In genomic region chr13:42984691-42985090, GRCh38 we compare ENCODE assay signal across 25 cellular contexts. TPM values are rescaled to one million over a fixed set of nuclear protein-coding genes. Genes with fewer than 3 reads are reported as not detected.
DNase-seq lines count a peak whose midpoint lies in the region; ATAC-seq and TF ChIP-seq lines count a peak whose summit lies in the region.
"Had no signal": no experiment of that assay in that cellular context is flagged by ENCODE, and none has a peak within 500 bp of the region (broad histone marks: within the 10 kb centered on the region; RNA-seq: fewer than 3 reads in every experiment).

No MANE protein-coding gene starts in this region.

- no peak for TF ChIP-seq POLR2A in transverse colon (IDR thresholded peaks at IDR 0.05)

- no peak for TF ChIP-seq EP300 in transverse colon (IDR thresholded peaks at IDR 0.05; ENCODE audit: low read depth)

- H3K9me3 Mint-ChIP-seq in activated CD4-positive, alpha-beta T cell treated with anti-CD3 and anti-CD28 coated beads, Interleukin-2, amount 10 ng/mL, durations not matched to agents 24 days and 14 days = no peaks in the 10 kb centered on the region

- no peak for DNase-seq in activated CD4-positive, alpha-beta T cell treated with anti-CD3 and anti-CD28 coated beads, Interleukin-2, amount 10 ng/mL, durations not matched to agents 24 days and 14 days
- DNase-seq in activated CD4-positive, alpha-beta T cell treated with anti-CD3 and anti-CD28 coated beads, Interleukin-2, amount 50 U/mL, for 48 hours = no peak
- DNase-seq in colonic mucosa (no peak), transverse colon (no peak), ascending aorta (ENCODE audit: low spot score in 2 of 2) (no peak), cerebellar nuclear complex (lab: John Stamatoyannopoulos, UW) (no peak), GM13977 (ENCODE audit: low spot score) (no peak)
- DNase-seq: activated CD4-positive, alpha-beta T cell treated with anti-CD3 and anti-CD28 coated beads, Interleukin-2, amount 10 ng/mL, durations not matched to agents 7 days and 5 days; activated naive CD8-positive, alpha-beta T cell treated with anti-CD3 and anti-CD28 coated beads for 36 hours; brain microvascular endothelial cell; Caco-2; islet precursor cell; NCI-H1105; NCI-H2107; NCI-H510A treated with DMSO at 0.1 percent for 48 hours; stimulated activated CD4-positive, alpha-beta T cell treated with anti-CD3 and anti-CD28 coated beads, Interleukin-1b, Interleukin-23, amount 100 ng/mL, for 48 hours; thyroid gland had no signal

- H3K27ac ChIP-seq in colonic mucosa (peak overlapping the region; percentile 76), transverse colon (peak overlapping the region; percentile 80 to 90 (median 84)), ascending aorta (no peak overlapping the region)
- H3K27ac ChIP-seq: 22Rv1, brain microvascular endothelial cell, coronary artery, gastroesophageal sphincter, RWPE1, SK-N-MC, thyroid gland had no signal

- H3K36me3 ChIP-seq in colonic mucosa (no peaks in the 10 kb centered on the region), transverse colon (no peaks in the 10 kb centered on the region), ascending aorta (no peaks in the 10 kb centered on the region)
- H3K36me3 ChIP-seq: brain microvascular endothelial cell, gastroesophageal sphincter, thyroid gland had no signal

- H3K4me3 Mint-ChIP-seq in activated CD4-positive, alpha-beta T cell treated with anti-CD3 and anti-CD28 coated beads, Interleukin-2, amount 10 ng/mL, durations not matched to agents 24 days and 14 days = no peak overlapping the region
- H3K4me3 Mint-ChIP-seq: activated CD4-positive, alpha-beta T cell treated with anti-CD3 and anti-CD28 coated beads, Interleukin-2, amount 10 ng/mL, durations not matched to agents 7 days and 5 days; activated naive CD8-positive, alpha-beta T cell treated with anti-CD3 and anti-CD28 coated beads for 36 hours; stimulated activated effector memory CD8-positive, alpha-beta T cell treated with anti-CD3 and anti-CD28 coated beads, Interleukin-12 subunit alpha, Interleukin-12 subunit beta, amount 100 ng/mL, for 72 hours had no signal

- 63 to 66% methylated on average over 1 of the region's 1 CpG for WGBS in transverse colon (ENCODE audit: low coverage in 1 of 2), 2 donors

- peaks cover 60% of the 10 kb centered on the region for H3K36me3 Mint-ChIP-seq in activated CD4-positive, alpha-beta T cell treated with anti-CD3 and anti-CD28 coated beads, Interleukin-2, amount 10 ng/mL, durations not matched to agents 24 days and 14 days (ENCODE audit: low read depth)

- no peak overlapping the region for H3K9ac ChIP-seq in colonic mucosa (ENCODE audit: low read depth in 2 of 2, low read length in 2 of 2)

- no peak for TF ChIP-seq CTCF in colonic mucosa (IDR thresholded peaks at IDR 0.05)
- no peak for TF ChIP-seq CTCF in transverse colon (IDR thresholded peaks at IDR 0.05)
- TF ChIP-seq CTCF in ascending aorta (IDR thresholded peaks at IDR 0.05) = no peak
- no peak for TF ChIP-seq CTCF in GM13977 (IDR thresholded peaks at IDR 0.05; ENCODE audit: extremely low read depth, insufficient read depth, missing control alignments)

- H3K9me3 ChIP-seq in colonic mucosa = no peaks in the 10 kb centered on the region
- H3K9me3 ChIP-seq in transverse colon = no peaks in the 10 kb centered on the region
- H3K9me3 ChIP-seq in ascending aorta = no peaks in the 10 kb centered on the region
- H3K9me3 ChIP-seq: Caco-2, gastroesophageal sphincter, thyroid gland had no signal

- no peaks in the 10 kb centered on the region for H3K27me3 Mint-ChIP-seq in activated CD4-positive, alpha-beta T cell treated with anti-CD3 and anti-CD28 coated beads, Interleukin-2, amount 10 ng/mL, durations not matched to agents 24 days and 14 days
- H3K27me3 Mint-ChIP-seq: activated CD4-positive, alpha-beta T cell treated with anti-CD3 and anti-CD28 coated beads, Interleukin-2, amount 10 ng/mL, durations not matched to agents 7 days and 5 days; activated naive CD8-positive, alpha-beta T cell treated with anti-CD3 and anti-CD28 coated beads for 36 hours; activated T-helper 17 cell treated with anti-CD3 and anti-CD28 coated beads, Interleukin-2, amount 50 U/mL, for 72 hours had no signal

- peak; percentile 55 for ATAC-seq in HG02870 (IDR thresholded peaks at IDR 0.05; ENCODE audit: unreplicated experiment)

- H3K4me3 ChIP-seq in colonic mucosa (no peak overlapping the region), transverse colon (no peak overlapping the region), ascending aorta (no peak overlapping the region)
- H3K4me3 ChIP-seq: coronary artery, gastroesophageal sphincter, SK-N-MC, thyroid gland had no signal

- H3K27ac Mint-ChIP-seq in activated CD4-positive, alpha-beta T cell treated with anti-CD3 and anti-CD28 coated beads, Interleukin-2, amount 10 ng/mL, durations not matched to agents 24 days and 14 days = peak overlapping the region; percentile 14
- H3K27ac Mint-ChIP-seq: activated CD4-positive, alpha-beta T cell treated with anti-CD3 and anti-CD28 coated beads, Interleukin-2, amount 10 ng/mL, durations not matched to agents 7 days and 5 days; activated naive CD8-positive, alpha-beta T cell treated with anti-CD3 and anti-CD28 coated beads for 36 hours; activated T-helper 17 cell treated with anti-CD3 and anti-CD28 coated beads, Interleukin-2, amount 50 U/mL, for 72 hours; stimulated activated effector memory CD8-positive, alpha-beta T cell treated with anti-CD3 and anti-CD28 coated beads, Interleukin-12 subunit alpha, Interleukin-12 subunit beta, amount 100 ng/mL, for 72 hours had no signal

- H3K4me1 ChIP-seq in colonic mucosa (no peaks in the 10 kb centered on the region), transverse colon (peaks cover 6 to 37% (median 22%) of the 10 kb centered on the region in 4 donors), ascending aorta (no peaks in the 10 kb centered on the region)

- intact Hi-C loops in activated CD4-positive, alpha-beta T cell treated with anti-CD3 and anti-CD28 coated beads, Interleukin-2, amount 10 ng/mL, durations not matched to agents 24 days and 14 days (cut with micrococcal nuclease) = loop anchor here (5.0 kb wide), 1 partner anchor 38 kb away; the partner anchor contains the start of gene DNAJC15
- intact Hi-C loops in colonic mucosa (cut with DNase I) (no loop called here), transverse colon (cut with DNase I; ENCODE audit: low total_unique reads) (no loop called here), ascending aorta (cut with DNase I) (no loop called here)

- peaks cover 53% of the 10 kb centered on the region for H3K4me1 Mint-ChIP-seq in activated CD4-positive, alpha-beta T cell treated with anti-CD3 and anti-CD28 coated beads, Interleukin-2, amount 10 ng/mL, durations not matched to agents 24 days and 14 days

- in situ Hi-C loops in transverse colon (cut with MboI; ENCODE audit: low pct_ligation_motif_present in 1 of 4, low pct_unique_long_range_greater_than_20kb in 1 of 4, low sequenced_read_pairs in 3 of 4) (no loop called here), GM13977 (cut with MboI; ENCODE audit: low pct_unique_long_range_greater_than_20kb, low sequenced_read_pairs, unreplicated experiment) (no loop called here)

- H3K27me3 ChIP-seq in colonic mucosa (no peaks in the 10 kb centered on the region), transverse colon (no peaks in the 10 kb centered on the region), ascending aorta (no peaks in the 10 kb centered on the region)
- H3K27me3 ChIP-seq: brain microvascular endothelial cell, gastroesophageal sphincter, thyroid gland had no signal

RNA-seq across cellular contexts. Expression of gene EPSTI1, which starts 7.3 kb away (rescaled TPM):
- 16.2 and 16.5 TPM in 2 replicates for total RNA-seq in activated CD4-positive, alpha-beta T cell treated with anti-CD3 and anti-CD28 coated beads, Interleukin-2, amount 10 ng/mL, durations not matched to agents 24 days and 14 days
- 10 to 100 TPM in 1 of 2 donors, 1 to 10 TPM in 1; 5.4 to 16.8 TPM for total RNA-seq in colonic mucosa
- 100 to 1,000 TPM in 1 of 4 donors, 10 to 100 TPM in 3; 13.1 to 145 (median 18.7) TPM for total RNA-seq in transverse colon
- 3.2 TPM for total RNA-seq in ascending aorta

RNA-seq across cellular contexts. Expression of gene DNAJC15, which starts 38.7 kb away (rescaled TPM):
- 16.6 and 17.8 TPM in 2 replicates for total RNA-seq in activated CD4-positive, alpha-beta T cell treated with anti-CD3 and anti-CD28 coated beads, Interleukin-2, amount 10 ng/mL, durations not matched to agents 24 days and 14 days
- total RNA-seq in colonic mucosa = 10 to 100 TPM in 1 of 2 donors, 1 to 10 TPM in 1; 6.6 to 14.6 TPM
- total RNA-seq in transverse colon = 10 to 100 TPM; 10.5 to 18.3 (median 11.4) TPM
- 2.3 TPM for total RNA-seq in ascending aorta

Comparison
In these comparisons a context has a peak if more than half of its experiments do, and no peak if none do; other contexts are left out.
1. H3K27ac ChIP-seq: peak in colonic mucosa (single experiment) and transverse colon (4 of 4); none in ascending aorta (0 of 2).